ENCODE assay signal across 16 cellular contexts in genomic region chr9:92617195-92617813, GRCh38. TPM values are rescaled to one million over a fixed set of nuclear protein-coding genes. Genes with fewer than 3 reads are reported as not detected.
DNase-seq lines count a peak whose midpoint lies in the region; ATAC-seq and TF ChIP-seq lines count a peak whose summit lies in the region.
"Had no signal": no experiment of that assay in that cellular context is flagged by ENCODE, and none has a peak within 500 bp of the region (broad histone marks: within the 10 kb centered on the region; RNA-seq: fewer than 3 reads in every experiment).

No MANE protein-coding gene starts in this region.

- no peak for TF ChIP-seq CTCF in heart left ventricle (IDR thresholded peaks at IDR 0.05)
- no peak for TF ChIP-seq CTCF in glutamatergic neuron (IDR thresholded peaks at IDR 0.05; ENCODE audit: partially characterized antibody, unreplicated experiment)
- no peak for TF ChIP-seq CTCF in psoas muscle (IDR thresholded peaks at IDR 0.05)
- TF ChIP-seq CTCF in upper lobe of right lung (IDR thresholded peaks at IDR 0.05), result no peak

- H3K36me3 Mint-ChIP-seq in glutamatergic neuron (ENCODE audit: unreplicated experiment), result peaks cover 2% of the 10 kb centered on the region

- H3K4me3 ChIP-seq in heart left ventricle, result no peak overlapping the region
- no peak overlapping the region for H3K4me3 ChIP-seq in psoas muscle
- H3K4me3 ChIP-seq in upper lobe of right lung, result no peak overlapping the region
- H3K4me3 ChIP-seq: SJSA1 had no signal

- ATAC-seq in heart left ventricle (peak in 1 of 4 donors; percentile 6), left cardiac atrium (no peak), psoas muscle (no peak), upper lobe of right lung (no peak), HG03565 (IDR thresholded peaks at IDR 0.05; ENCODE audit: unreplicated experiment) (no peak), GM21737 (IDR thresholded peaks at IDR 0.05; ENCODE audit: unreplicated experiment) (no peak)

- no peak for TF ChIP-seq POLR2A in heart left ventricle (IDR thresholded peaks at IDR 0.05)

- peaks cover 0 to 92% (median 70%) of the 10 kb centered on the region in 9 donors for H3K36me3 ChIP-seq in heart left ventricle
- peaks cover 3 to 73% of the 10 kb centered on the region in 2 donors for H3K36me3 ChIP-seq in psoas muscle (ENCODE audit: insufficient read depth in 1 of 2, low read depth in 1 of 2)
- peaks cover 54% of the 10 kb centered on the region for H3K36me3 ChIP-seq in upper lobe of right lung

- H3K4me1 ChIP-seq in heart left ventricle, result peaks cover 0 to 44% (median 5%) of the 10 kb centered on the region in 12 donors
- no peaks in the 10 kb centered on the region for H3K4me1 ChIP-seq in psoas muscle
- H3K4me1 ChIP-seq in upper lobe of right lung, result no peaks in the 10 kb centered on the region

- H3K27ac ChIP-seq in heart left ventricle (peak overlapping the region; percentile 31 to 82 (median 63)), psoas muscle (peak overlapping the region; percentile 63), upper lobe of right lung (peak overlapping the region; percentile 76)
- H3K27ac ChIP-seq: SJSA1 had no signal

- H3K4me3 Mint-ChIP-seq in glutamatergic neuron (ENCODE audit: unreplicated experiment), result no peak overlapping the region

- intact Hi-C loops in heart left ventricle (cut with DNase I), result loop anchor here in 1 of 10 donors (10.0 kb wide), 1 partner anchor 133 kb away; the partner anchor contains the start of gene ASPN
- intact Hi-C loops in left cardiac atrium (cut with DNase I), result no loop called here
- intact Hi-C loops in psoas muscle (cut with DNase I), result no loop called here
- intact Hi-C loops in upper lobe of right lung (cut with DNase I), result no loop called here

- no peaks in the 10 kb centered on the region for H3K27me3 ChIP-seq in heart left ventricle
- no peaks in the 10 kb centered on the region for H3K27me3 ChIP-seq in psoas muscle (ENCODE audit: insufficient read depth in 3 of 3, low read length in 2 of 3)
- no peaks in the 10 kb centered on the region for H3K27me3 ChIP-seq in upper lobe of right lung
- H3K27me3 ChIP-seq: SJSA1 had no signal

- H3K9me3 Mint-ChIP-seq in glutamatergic neuron (ENCODE audit: unreplicated experiment), result no peaks in the 10 kb centered on the region

- H3K9me3 ChIP-seq in heart left ventricle, result no peaks in the 10 kb centered on the region
- H3K9me3 ChIP-seq in psoas muscle, result no peaks in the 10 kb centered on the region
- no peaks in the 10 kb centered on the region for H3K9me3 ChIP-seq in upper lobe of right lung
- H3K9me3 ChIP-seq: SJSA1 had no signal

- WGBS in heart left ventricle, 4 donors, result 89 to 93% (median 91%) methylated on average over 7 to 11 of the region's 11 CpGs
- WGBS in psoas muscle, 3 donors, result 81 to 84% (median 82%) methylated on average over 11 of the region's 11 CpGs

- H3K27ac Mint-ChIP-seq in glutamatergic neuron (ENCODE audit: unreplicated experiment), result peak overlapping the region; percentile 33

- DNase-seq in heart left ventricle, result peak in 1 of 5 donors; percentile 30
- DNase-seq in left cardiac atrium, result no peak
- no peak for DNase-seq in glutamatergic neuron
- DNase-seq in psoas muscle, result no peak
- DNase-seq in upper lobe of right lung, result no peak
- DNase-seq in NCI-H2107 treated with DMSO at 0.1 percent for 48 hours (lab: John Stamatoyannopoulos, UW; ENCODE audit: unreplicated experiment), result no peak
- DNase-seq: activated CD4-positive, alpha-beta T cell treated with anti-CD3 and anti-CD28 coated beads for 48 hours; amygdala; hypothalamus; kidney glomerular epithelial cell; NCI-H1436; NCI-H345; retina had no signal

- peaks cover 3% of the 10 kb centered on the region for H3K27me3 Mint-ChIP-seq in glutamatergic neuron (ENCODE audit: unreplicated experiment)

- peaks cover 2% of the 10 kb centered on the region for H3K4me1 Mint-ChIP-seq in glutamatergic neuron (ENCODE audit: low read depth, unreplicated experiment)

RNA-seq across cellular contexts. Expression of gene IPPK, which starts 52.6 kb away (rescaled TPM):
- total RNA-seq in heart left ventricle (10 to 100 TPM in 2 of 9 donors, 1 to 10 TPM in 7; 5.8 to 10.1 (median 8.6) TPM), left cardiac atrium (10 to 100 TPM in 1 of 2 donors, 1 to 10 TPM in 1; 6.1 to 19.6 TPM), glutamatergic neuron (ENCODE audit: unreplicated experiment) (7.0 TPM), psoas muscle (1 to 10 TPM; 3.9 to 9.9 (median 8.0) TPM), upper lobe of right lung (9.6 TPM)
- polyA plus RNA-seq in heart left ventricle (10 to 100 TPM in 1 of 2 donors, 1 to 10 TPM in 1; 4.2 to 11.0 TPM), psoas muscle (10 to 100 TPM in 1 of 3 donors, 1 to 10 TPM in 2; 4.9 to 10.5 (median 9.9) TPM)
